In genomic region chr20:10990625-10991382, GRCh38 we compare ENCODE assay signal across 23 cellular contexts.
"Had no signal": no experiment of that assay in that cellular context is flagged by ENCODE, and none has a peak within 500 bp of the region (broad histone marks: within the 10 kb centered on the region; RNA-seq: fewer than 3 reads in every experiment).

No MANE protein-coding gene starts in this region.

- H3K4me3 ChIP-seq: lung, mucosa of descending colon, prostate gland, right atrium auricular region, sigmoid colon, stomach, thyroid gland, vagina had no signal

- H3K9me3 ChIP-seq: mucosa of descending colon, prostate gland, right atrium auricular region, sigmoid colon, stomach, thyroid gland, vagina had no signal

- H3K4me1 ChIP-seq: prostate gland, thyroid gland had no signal

- H3K9me3 Mint-ChIP-seq: mesothelial cell of epicardium, nephron had no signal

- H3K4me1 Mint-ChIP-seq: naive thymus-derived CD4-positive, alpha-beta T cell; stimulated activated effector memory CD8-positive, alpha-beta T cell treated with anti-CD3 and anti-CD28 coated beads, Interleukin-12 subunit alpha, Interleukin-12 subunit beta, amount 100 ng/mL, for 72 hours had no signal

- H3K4me3 Mint-ChIP-seq: mesothelial cell of epicardium; naive thymus-derived CD4-positive, alpha-beta T cell; nephron; stimulated activated effector memory CD8-positive, alpha-beta T cell treated with anti-CD3 and anti-CD28 coated beads, Interleukin-12 subunit alpha, Interleukin-12 subunit beta, amount 100 ng/mL, for 72 hours had no signal

- H3K36me3 Mint-ChIP-seq: mesothelial cell of epicardium; naive thymus-derived CD4-positive, alpha-beta T cell; stimulated activated effector memory CD8-positive, alpha-beta T cell treated with anti-CD3 and anti-CD28 coated beads, Interleukin-12 subunit alpha, Interleukin-12 subunit beta, amount 100 ng/mL, for 72 hours had no signal

- ATAC-seq: left lobe of liver; mucosa of descending colon; naive thymus-derived CD4-positive, alpha-beta T cell; stimulated activated effector memory CD8-positive, alpha-beta T cell treated with anti-CD3 and anti-CD28 coated beads, Interleukin-12 subunit alpha, Interleukin-12 subunit beta, amount 100 ng/mL, for 72 hours had no signal

- H3K36me3 ChIP-seq: prostate gland, right atrium auricular region, sigmoid colon, stomach, thyroid gland, vagina had no signal

- H3K27ac ChIP-seq: prostate gland, right atrium auricular region, sigmoid colon, stomach, thyroid gland, vagina had no signal

- H3K27me3 ChIP-seq: right atrium auricular region, sigmoid colon, stomach, thyroid gland, vagina had no signal

- H3K27ac Mint-ChIP-seq: mesothelial cell of epicardium; naive thymus-derived CD4-positive, alpha-beta T cell; stimulated activated effector memory CD8-positive, alpha-beta T cell treated with anti-CD3 and anti-CD28 coated beads, Interleukin-12 subunit alpha, Interleukin-12 subunit beta, amount 100 ng/mL, for 72 hours had no signal

- DNase-seq: cortex of kidney; effector CD4-positive, alpha-beta T cell; hypothalamus; kidney; mesenchymal stem cell; mucosa of descending colon; naive thymus-derived CD4-positive, alpha-beta T cell; nucleus accumbens; sigmoid colon; stimulated activated CD4-positive, alpha-beta T cell treated with anti-CD3 and anti-CD28 coated beads, Interleukin-2, amount 100 ng/mL, for 24 hours; stimulated activated CD4-positive, alpha-beta T cell treated with anti-CD3 and anti-CD28 coated beads, Interleukin-4, amount 100 ng/mL, for 24 hours; stimulated activated naive CD4-positive, alpha-beta T cell treated with Interleukin-2 at 50 U/mL for 16 hours; stomach; thyroid gland; trophoblast cell had no signal
